In genomic region chr10:69757206-69757552, GRCh38 we compare ENCODE assay signal across 15 cellular contexts. TPM values are rescaled to one million over a fixed set of nuclear protein-coding genes. Genes with fewer than 3 reads are reported as not detected.
"Had no signal": no experiment of that assay in that cellular context is flagged by ENCODE, and none has a peak within 500 bp of the region (broad histone marks: within the 10 kb centered on the region; RNA-seq: fewer than 3 reads in every experiment).

No MANE protein-coding gene starts in this region.

- H3K36me3 Mint-ChIP-seq: naive thymus-derived CD4-positive, alpha-beta T cell had no signal

- H3K9me3 ChIP-seq: adrenal gland had no signal

- ATAC-seq: activated T-helper 17 cell treated with anti-CD3 and anti-CD28 coated beads, Interleukin-2, amount 50 U/mL, for 72 hours; esophagus mucosa; naive thymus-derived CD4-positive, alpha-beta T cell had no signal

- H3K36me3 ChIP-seq: adrenal gland, brain microvascular endothelial cell had no signal

- H3K27ac Mint-ChIP-seq: activated B cell treated with CpG ODN at 0.5 μM for 24 hours; activated CD4-positive, alpha-beta T cell treated with anti-CD3 and anti-CD28 coated beads, Interleukin-2, amount 10 ng/mL, durations not matched to agents 24 days and 14 days; activated T-helper 17 cell treated with anti-CD3 and anti-CD28 coated beads, Interleukin-2, amount 50 U/mL, for 72 hours; naive thymus-derived CD4-positive, alpha-beta T cell; T-helper 1 cell treated with Interleukin-12 subunit alpha and Interleukin-12 subunit beta and Interleukin-4 antibody, amounts not matched to agents 30 μg/mL and 1 μg/mL, for 36 hours had no signal

- H3K4me1 Mint-ChIP-seq: activated B cell treated with CpG ODN at 0.5 μM for 24 hours; activated CD4-positive, alpha-beta T cell treated with anti-CD3 and anti-CD28 coated beads, Interleukin-2, amount 10 ng/mL, durations not matched to agents 24 days and 14 days; activated T-helper 17 cell treated with anti-CD3 and anti-CD28 coated beads, Interleukin-2, amount 50 U/mL, for 72 hours had no signal

- H3K9me3 Mint-ChIP-seq: activated CD4-positive, alpha-beta T cell treated with anti-CD3 and anti-CD28 coated beads, Interleukin-2, amount 10 ng/mL, durations not matched to agents 24 days and 14 days; activated T-helper 17 cell treated with anti-CD3 and anti-CD28 coated beads, Interleukin-2, amount 50 U/mL, for 72 hours; naive thymus-derived CD4-positive, alpha-beta T cell; T-helper 1 cell treated with Interleukin-12 subunit alpha and Interleukin-12 subunit beta and Interleukin-4 antibody, amounts not matched to agents 30 μg/mL and 1 μg/mL, for 36 hours had no signal

- DNase-seq: activated B cell treated with CpG ODN at 0.5 μM for 24 hours; activated CD4-positive, alpha-beta T cell treated with anti-CD3 and anti-CD28 coated beads, Interleukin-2, amount 10 ng/mL, durations not matched to agents 24 days and 14 days; activated naive CD4-positive, alpha-beta T cell treated with anti-CD3 and anti-CD28 coated beads, Interleukin-2, amount 50 U/mL, for 16 hours; activated T-cell treated with anti-CD3 and anti-CD28 coated beads for 4 hours; brain microvascular endothelial cell; cerebellar nuclear complex; dorsolateral prefrontal cortex; naive thymus-derived CD4-positive, alpha-beta T cell; stimulated activated CD4-positive, alpha-beta T cell treated with anti-CD3 and anti-CD28 coated beads, Interleukin-4, amount 100 ng/mL, for 4 hours; trophoblast cell had no signal

- H3K27me3 ChIP-seq: adrenal gland, brain microvascular endothelial cell had no signal

- H3K4me3 ChIP-seq: adrenal gland, dorsolateral prefrontal cortex, lung had no signal

- H3K27ac ChIP-seq: brain microvascular endothelial cell had no signal

- H3K4me3 Mint-ChIP-seq: activated B cell treated with CpG ODN at 0.5 μM for 24 hours; activated CD4-positive, alpha-beta T cell treated with anti-CD3 and anti-CD28 coated beads, Interleukin-2, amount 10 ng/mL, durations not matched to agents 24 days and 14 days; activated T-helper 17 cell treated with anti-CD3 and anti-CD28 coated beads, Interleukin-2, amount 50 U/mL, for 72 hours; naive thymus-derived CD4-positive, alpha-beta T cell; T-helper 1 cell treated with Interleukin-12 subunit alpha and Interleukin-12 subunit beta and Interleukin-4 antibody, amounts not matched to agents 30 μg/mL and 1 μg/mL, for 36 hours had no signal

RNA-seq across cellular contexts. Expression of gene COL13A1, which starts 44.5 kb away (rescaled TPM):
- total RNA-seq: activated B cell treated with CpG ODN at 0.5 μM for 24 hours; activated CD4-positive, alpha-beta T cell treated with anti-CD3 and anti-CD28 coated beads, Interleukin-2, amount 10 ng/mL, durations not matched to agents 24 days and 14 days; activated T-helper 17 cell treated with anti-CD3 and anti-CD28 coated beads, Interleukin-2, amount 50 U/mL, for 72 hours had no signal
- polyA plus RNA-seq: naive thymus-derived CD4-positive, alpha-beta T cell had no signal
